ENCODE assay signal across 14 cellular contexts in genomic region chr10:12975266-12975665, GRCh38. TPM values are rescaled to one million over a fixed set of nuclear protein-coding genes. Genes with fewer than 3 reads are reported as not detected.
DNase-seq lines count a peak whose midpoint lies in the region; ATAC-seq, FAIRE-seq and TF ChIP-seq lines count a peak whose summit lies in the region.
"Had no signal": no experiment of that assay in that cellular context is flagged by ENCODE, and none has a peak within 500 bp of the region (broad histone marks: within the 10 kb centered on the region; RNA-seq: fewer than 3 reads in every experiment).

No MANE protein-coding gene starts in this region.

- no peak for ATAC-seq in stimulated activated memory B cell treated with anti-CD40 and anti-IgM and Interleukin-4, amounts not matched to agents 10 μg/mL and 1 μg/mL and 100 μg/mL, for 72 hours
- no peak for ATAC-seq in activated T-cell treated with anti-CD3 and anti-CD28 coated beads, Interleukin-2, amount 50 U/mL, for 4 hours

- no peaks in the 10 kb centered on the region for H3K4me1 Mint-ChIP-seq in stimulated activated memory B cell treated with anti-CD40 and anti-IgM and Interleukin-4, amounts not matched to agents 10 μg/mL and 1 μg/mL and 100 μg/mL, for 72 hours
- H3K4me1 Mint-ChIP-seq in activated T-cell treated with anti-CD3 and anti-CD28 coated beads, Interleukin-2, amount 50 U/mL, for 4 hours (ENCODE audit: low read depth) = no peaks in the 10 kb centered on the region
- H3K4me1 Mint-ChIP-seq: activated naive CD8-positive, alpha-beta T cell treated with anti-CD3 and anti-CD28 coated beads for 36 hours; immature natural killer cell had no signal

- BruUV-seq in OCI-LY7 (replicated peaks; lab: Mats Ljungman, UMichigan) = no TSS peak

- no peaks in the 10 kb centered on the region for H4K20me1 ChIP-seq in OCI-LY7 (ENCODE audit: insufficient read depth, low read length)

- H3K27me3 Mint-ChIP-seq in stimulated activated memory B cell treated with anti-CD40 and anti-IgM and Interleukin-4, amounts not matched to agents 10 μg/mL and 1 μg/mL and 100 μg/mL, for 72 hours = peaks cover 69% of the 10 kb centered on the region
- H3K27me3 Mint-ChIP-seq in activated T-cell treated with anti-CD3 and anti-CD28 coated beads, Interleukin-2, amount 50 U/mL, for 4 hours (ENCODE audit: low read depth) = peaks cover 35% of the 10 kb centered on the region

- no peaks in the 10 kb centered on the region for H3K36me3 Mint-ChIP-seq in stimulated activated memory B cell treated with anti-CD40 and anti-IgM and Interleukin-4, amounts not matched to agents 10 μg/mL and 1 μg/mL and 100 μg/mL, for 72 hours
- no peaks in the 10 kb centered on the region for H3K36me3 Mint-ChIP-seq in activated T-cell treated with anti-CD3 and anti-CD28 coated beads, Interleukin-2, amount 50 U/mL, for 4 hours (ENCODE audit: insufficient read depth)
- H3K36me3 Mint-ChIP-seq: activated naive CD8-positive, alpha-beta T cell treated with anti-CD3 and anti-CD28 coated beads for 36 hours; immature natural killer cell had no signal

- DNase-seq in NCI-H2107 treated with DMSO at 0.1 percent for 48 hours (lab: John Stamatoyannopoulos, UW; ENCODE audit: unreplicated experiment) (peak; percentile 20), NCI-H2107 (lab: John Stamatoyannopoulos, UW) (no peak), OCI-LY7 (ENCODE audit: low spot score) (peak; percentile 2), erythroblast (lab: John Stamatoyannopoulos, UW) (peak; percentile 17 to 28), small intestine (peak; percentile 20), esophagus muscularis mucosa (ENCODE audit: extremely low spot score) (no peak)
- DNase-seq in activated T-cell treated with anti-CD3 and anti-CD28 coated beads, Interleukin-2, amount 50 U/mL, for 4 hours = no peak
- DNase-seq: activated CD4-positive, alpha-beta T cell treated with anti-CD3 and anti-CD28 coated beads, Interleukin-2, amount 50 U/mL, for 48 hours; activated naive CD8-positive, alpha-beta T cell treated with anti-CD3 and anti-CD28 coated beads for 36 hours; immature natural killer cell; NCI-H187; stimulated activated CD4-positive, alpha-beta T cell treated with anti-CD3 and anti-CD28 coated beads, Interleukin-4, amount 100 ng/mL, for 1 hour had no signal

- H3K4me2 ChIP-seq in OCI-LY7 (ENCODE audit: low read length) = no peak overlapping the region

- POLR2A ChIA-PET in OCI-LY7 (lab: Charles Lee) = no interaction called here

- no peak for TF ChIP-seq EP300 in esophagus muscularis mucosa (IDR thresholded peaks at IDR 0.05)

- TF ChIP-seq POLR2A in erythroblast (IDR thresholded peaks at IDR 0.05; ENCODE audit: low read length) (no peak), esophagus muscularis mucosa (IDR thresholded peaks at IDR 0.05; ENCODE audit: low read depth) (no peak)

- no peaks in the 10 kb centered on the region for H3K9me3 Mint-ChIP-seq in stimulated activated memory B cell treated with anti-CD40 and anti-IgM and Interleukin-4, amounts not matched to agents 10 μg/mL and 1 μg/mL and 100 μg/mL, for 72 hours
- H3K9me3 Mint-ChIP-seq in activated T-cell treated with anti-CD3 and anti-CD28 coated beads, Interleukin-2, amount 50 U/mL, for 4 hours = no peaks in the 10 kb centered on the region
- H3K9me3 Mint-ChIP-seq: activated naive CD8-positive, alpha-beta T cell treated with anti-CD3 and anti-CD28 coated beads for 36 hours had no signal

- H3K9me3 ChIP-seq in OCI-LY7 (ENCODE audit: low read length) (no peaks in the 10 kb centered on the region), small intestine (ENCODE audit: control insufficient read depth, low read depth) (no peaks in the 10 kb centered on the region), esophagus muscularis mucosa (no peaks in the 10 kb centered on the region)
- H3K9me3 ChIP-seq: suprapubic skin had no signal

- H3K27me3 ChIP-seq in small intestine (ENCODE audit: control insufficient read depth in 2 of 2, insufficient read depth in 2 of 2, low read length in 2 of 2) = no peaks in the 10 kb centered on the region
- no peaks in the 10 kb centered on the region for H3K27me3 ChIP-seq in esophagus muscularis mucosa
- H3K27me3 ChIP-seq: suprapubic skin had no signal

- no peaks in the 10 kb centered on the region for H3K79me2 ChIP-seq in OCI-LY7 (ENCODE audit: insufficient read depth, low read depth, low read length)

- H3K4me3 Mint-ChIP-seq in stimulated activated memory B cell treated with anti-CD40 and anti-IgM and Interleukin-4, amounts not matched to agents 10 μg/mL and 1 μg/mL and 100 μg/mL, for 72 hours = no peak overlapping the region
- no peak overlapping the region for H3K4me3 Mint-ChIP-seq in activated T-cell treated with anti-CD3 and anti-CD28 coated beads, Interleukin-2, amount 50 U/mL, for 4 hours
- H3K4me3 Mint-ChIP-seq: activated naive CD8-positive, alpha-beta T cell treated with anti-CD3 and anti-CD28 coated beads for 36 hours; immature natural killer cell had no signal

- FAIRE-seq in small intestine (lab: Jason Lieb, UNC) = no peak

- H3K27ac ChIP-seq in OCI-LY7 (ENCODE audit: low read depth, low read length, poor library complexity, severe bottlenecking) = no peak overlapping the region
- H3K27ac ChIP-seq in small intestine (ENCODE audit: low read depth in 1 of 2, low read length in 1 of 2) = no peak overlapping the region
- H3K27ac ChIP-seq in esophagus muscularis mucosa (replicated peaks in 1 of 4) = no peak overlapping the region
- H3K27ac ChIP-seq: suprapubic skin had no signal

- no peaks in the 10 kb centered on the region for H3K36me3 ChIP-seq in OCI-LY7 (ENCODE audit: insufficient read depth, low read length)
- H3K36me3 ChIP-seq in small intestine (ENCODE audit: control insufficient read depth in 2 of 2, insufficient read depth in 2 of 2, low read length in 2 of 2) = no peaks in the 10 kb centered on the region
- H3K36me3 ChIP-seq in esophagus muscularis mucosa = no peaks in the 10 kb centered on the region
- H3K36me3 ChIP-seq: suprapubic skin had no signal

- peak; percentile 35; the same call in 1 of the 2 replicates for TF ChIP-seq CTCF in OCI-LY7 (conservative IDR thresholded peaks at IDR 0.05; ENCODE audit: low read length)
- no peak for TF ChIP-seq CTCF in esophagus muscularis mucosa (IDR thresholded peaks at IDR 0.05)

- WGBS in small intestine, 3 donors = 61 to 81% (median 67%) methylated on average over 3 of the region's 3 CpGs
- WGBS in esophagus muscularis mucosa = 83% methylated on average over 3 of the region's 3 CpGs

- no peak overlapping the region for H2AFZ ChIP-seq in OCI-LY7 (ENCODE audit: low read length)

- CTCF ChIA-PET in OCI-LY7 (lab: Charles Lee; ENCODE audit: unreplicated experiment) = no interaction called here

- H3K9me2 ChIP-seq in OCI-LY7 (ENCODE audit: insufficient read depth, low read length) = no peaks in the 10 kb centered on the region

- H3K4me3 ChIP-seq in OCI-LY7 (ENCODE audit: low read depth, low read length, poor library complexity, severe bottlenecking) (no peak overlapping the region), small intestine (ENCODE audit: low read depth in 1 of 2, low read length in 2 of 2) (no peak overlapping the region), esophagus muscularis mucosa (no peak overlapping the region)
- H3K4me3 ChIP-seq: suprapubic skin had no signal

- no peaks in the 10 kb centered on the region for H3K4me1 ChIP-seq in OCI-LY7 (ENCODE audit: insufficient read depth, low read length, poor library complexity, severe bottlenecking)
- no peaks in the 10 kb centered on the region for H3K4me1 ChIP-seq in small intestine (ENCODE audit: control insufficient read depth in 2 of 2, insufficient read depth in 1 of 2, low read depth in 1 of 2, low read length in 1 of 2)
- H3K4me1 ChIP-seq in esophagus muscularis mucosa = no peaks in the 10 kb centered on the region

- H3K27ac Mint-ChIP-seq in stimulated activated memory B cell treated with anti-CD40 and anti-IgM and Interleukin-4, amounts not matched to agents 10 μg/mL and 1 μg/mL and 100 μg/mL, for 72 hours = no peak overlapping the region
- H3K27ac Mint-ChIP-seq: activated naive CD8-positive, alpha-beta T cell treated with anti-CD3 and anti-CD28 coated beads for 36 hours; immature natural killer cell had no signal

- intact Hi-C loops in OCI-LY7 (cut with micrococcal nuclease; ENCODE audit: unreplicated experiment) = no loop called here
- intact Hi-C loops in esophagus muscularis mucosa (cut with DNase I) = no loop called here

RNA-seq across cellular contexts. Expression of gene CCDC3, which starts 26.2 kb away (rescaled TPM):
- not detected in 2 replicates for total RNA-seq in OCI-LY7 (2014; rRNA removed; shearing (Covaris generic))
- total RNA-seq in OCI-LY7 (2022) = not detected in 2 replicates
- 1 to 10 TPM in 2 of 3 donors, under 1 TPM in 1; 0.22 to 8.7 (median 1.9) TPM for polyA plus RNA-seq in small intestine
- 10 to 100 TPM; 23.7 to 79.1 (median 44.3) TPM for total RNA-seq in esophagus muscularis mucosa
- total RNA-seq in activated T-cell treated with anti-CD3 and anti-CD28 coated beads, Interleukin-2, amount 50 U/mL, for 4 hours = under 1 TPM; 0.08 to 0.16 (median 0.10) TPM
- polyA plus RNA-seq: immature natural killer cell had no signal

Comparison
In these comparisons a context has a peak if more than half of its experiments do, and no peak if none do; other contexts are left out.
1. DNase-seq: peak in NCI-H2107 treated with DMSO at 0.1 percent for 48 hours (single experiment), OCI-LY7 (single experiment), erythroblast (2 of 2) and small intestine (single experiment); none in NCI-H2107 (single experiment), esophagus muscularis mucosa (single experiment) and activated T-cell treated with anti-CD3 and anti-CD28 coated beads, Interleukin-2, amount 50 U/mL, for 4 hours (single experiment).
2. RNA of gene CCDC3, which starts 26.2 kb away (total RNA-seq): 23.7 to 79.1 TPM in esophagus muscularis mucosa; 0.08 to 0.16 TPM in activated T-cell treated with anti-CD3 and anti-CD28 coated beads, Interleukin-2, amount 50 U/mL, for 4 hours and not detected in OCI-LY7; every median in the first group is over 10 times any median in the second.